In genomic region chr5:108382784-108383358, GRCh38 we compare ENCODE assay signal across 8 cellular contexts. TPM values are rescaled to one million over a fixed set of nuclear protein-coding genes. Genes with fewer than 3 reads are reported as not detected.
DNase-seq lines count a peak whose midpoint lies in the region; ATAC-seq and TF ChIP-seq lines count a peak whose summit lies in the region.

No MANE protein-coding gene starts in this region.

- TSS peak; percentile 83 for BruUV-seq in PC-3 (replicated peaks; lab: Mats Ljungman, UMichigan)

- H3K4me3 ChIP-seq in BLaER1 (peak overlapping the region; percentile 94), PC-3 (ENCODE audit: low read length) (peak overlapping the region; percentile 81), coronary artery (peak overlapping the region; percentile 99), mucosa of stomach (ENCODE audit: low read length) (peak overlapping the region; percentile 94)

- H3K36me3 ChIP-seq in BLaER1 (no peaks in the 10 kb centered on the region), PC-3 (ENCODE audit: low read depth, low read length) (no peaks in the 10 kb centered on the region), mucosa of stomach (ENCODE audit: control insufficient read depth, insufficient read depth, low read length) (no peaks in the 10 kb centered on the region)

- H3F3A ChIP-seq in PC-3 (ENCODE audit: low read length, unreplicated experiment) = no peaks in the 10 kb centered on the region

- no peak for TF ChIP-seq CTCF in GM20000 (IDR thresholded peaks at IDR 0.05; ENCODE audit: extremely low read depth, missing control alignments)
- TF ChIP-seq CTCF in PC-3 (conservative IDR thresholded peaks at IDR 0.05; ENCODE audit: low read depth, low read length) = no peak
- TF ChIP-seq CTCF in coronary artery (IDR thresholded peaks at IDR 0.05) = no peak

- no peaks in the 10 kb centered on the region for H3K9me2 ChIP-seq in PC-3 (replicated peaks; ENCODE audit: low read length)

- peaks cover 28% of the 10 kb centered on the region for H3K79me2 ChIP-seq in PC-3 (ENCODE audit: low read length)

- intact Hi-C loops in PC-3 (cut with micrococcal nuclease) = loop anchor here (1.0 to 10.0 kb wide), 2 partner anchors 32 to 1032 kb away; no protein-coding TSS in a partner anchor

- H2AFZ ChIP-seq in PC-3 (ENCODE audit: low read length) = peak overlapping the region; percentile 74

- ATAC-seq in PC-3 = no peak; the same call in 1 of the 2 replicates

- H3K27me3 ChIP-seq in BLaER1 (no peaks in the 10 kb centered on the region), PC-3 (ENCODE audit: low read length) (no peaks in the 10 kb centered on the region), mucosa of stomach (ENCODE audit: control insufficient read depth, insufficient read depth, low read length) (no peaks in the 10 kb centered on the region)

- no peaks in the 10 kb centered on the region for H3K9me3 ChIP-seq in BLaER1
- H3K9me3 ChIP-seq in PC-3 (ENCODE audit: low read length) = no peaks in the 10 kb centered on the region
- H3K9me3 ChIP-seq in mucosa of stomach (ENCODE audit: control insufficient read depth, low read length) = no peaks in the 10 kb centered on the region

- peak overlapping the region; percentile 95 for H3K9ac ChIP-seq in BLaER1
- H3K9ac ChIP-seq in PC-3 (ENCODE audit: low read length) = peak overlapping the region; percentile 90
- peak overlapping the region; percentile 92 for H3K9ac ChIP-seq in mucosa of stomach (ENCODE audit: low read length)

- H3K4me2 ChIP-seq in BLaER1 (peak overlapping the region; percentile 89), PC-3 (ENCODE audit: low read length) (peak overlapping the region; percentile 83)

- POLR2A ChIA-PET in PC-3 (lab: Charles Lee; ENCODE audit: unreplicated experiment) = interaction anchor here (0.6 kb wide), 1 partner anchor 274 kb away, joined by 5 read pairs; no protein-coding TSS in a partner anchor

- CTCF ChIA-PET in PC-3 (lab: Charles Lee) = interaction anchor here (0.7 kb wide), 1 partner anchor 426 kb away, joined by 10 read pairs; no protein-coding TSS in a partner anchor

- peak; percentile 20 for DNase-seq in GM20000 (ENCODE audit: low spot score)
- no peak for DNase-seq in PC-3
- no peak for DNase-seq in coronary artery (ENCODE audit: low spot score)
- no peak for DNase-seq in ecto neural progenitor cell (ENCODE audit: low spot score)
- no peak for DNase-seq in COLO829 (ENCODE audit: low spot score)
- DNase-seq in AG20443 (ENCODE audit: low spot score) = no peak

- H3K4me1 ChIP-seq in BLaER1 (peaks cover 21% of the 10 kb centered on the region), PC-3 (ENCODE audit: insufficient read depth, low read length) (peaks cover 45% of the 10 kb centered on the region), mucosa of stomach (ENCODE audit: control insufficient read depth, insufficient read depth, low read length) (peaks cover 17% of the 10 kb centered on the region)

- H4K20me1 ChIP-seq in BLaER1 (peaks cover 8% of the 10 kb centered on the region), PC-3 (ENCODE audit: low read length) (no peaks in the 10 kb centered on the region)

- peak overlapping the region; percentile 97 for H3K27ac ChIP-seq in BLaER1
- peak overlapping the region; percentile 86 for H3K27ac ChIP-seq in PC-3 (ENCODE audit: low read length)
- H3K27ac ChIP-seq in coronary artery = peak overlapping the region; percentile 99 to 100

RNA-seq across cellular contexts. Expression of gene FBXL17, which starts 1.0 kb away (rescaled TPM):
- 8.8 and 10.6 TPM in 2 replicates for total RNA-seq in PC-3 (2014; rRNA removed)
